ENCODE assay signal across 2 cellular contexts in the genomic region with DNA sequence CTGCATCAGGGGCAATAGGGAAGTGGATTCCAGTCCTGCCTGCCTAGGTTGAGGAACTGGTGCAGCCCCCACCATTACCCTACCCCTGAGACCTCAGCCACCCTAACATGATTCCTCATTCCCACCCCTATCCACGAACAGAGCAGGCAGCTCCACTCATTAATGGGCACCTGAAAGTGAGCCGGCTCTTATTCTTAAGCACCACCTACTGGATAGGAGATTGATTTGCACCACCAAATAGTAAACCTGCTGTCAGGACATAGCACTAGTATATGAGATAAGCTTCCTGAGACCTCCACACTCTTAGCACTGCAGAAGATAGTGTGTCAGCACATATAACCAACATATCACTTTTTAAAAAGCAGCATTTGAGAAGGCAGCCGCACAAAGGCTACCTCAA.
TF ChIP-seq lines count a peak whose summit lies in the region.

No MANE protein-coding gene starts in this region.

TF ChIP-seq in Ishikawa, 13 proteins besides CTCF, POLR2A, EP300 and RAD21 (continued from another document):
- no peak for TF ChIP-seq REST (IDR thresholded peaks at IDR 0.05; ENCODE audit: low read depth)
- TF ChIP-seq FOXM1 (IDR thresholded peaks at IDR 0.05; ENCODE audit: borderline replicate concordance, low read depth) = no peak
- TF ChIP-seq EGR1 (IDR thresholded peaks at IDR 0.05) = no peak
- no peak for TF ChIP-seq YY1 (IDR thresholded peaks at IDR 0.05; ENCODE audit: low read depth)
- no peak for TF ChIP-seq TAF1 (IDR thresholded peaks at IDR 0.05; ENCODE audit: low read depth)
- no peak for TF ChIP-seq CEBPB (IDR thresholded peaks at IDR 0.05)
- TF ChIP-seq, protein P1, sequence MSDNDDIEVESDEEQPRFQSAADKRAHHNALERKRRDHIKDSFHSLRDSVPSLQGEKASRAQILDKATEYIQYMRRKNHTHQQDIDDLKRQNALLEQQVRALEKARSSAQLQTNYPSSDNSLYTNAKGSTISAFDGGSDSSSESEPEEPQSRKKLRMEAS (IDR thresholded peaks at IDR 0.05) = no peak
TF ChIP-seq in Ishikawa: peak in this region for 0.

TF ChIP-seq in GM12878, 131 proteins besides CTCF, POLR2A, EP300 and RAD21 (continued from another document):
- no peak for TF ChIP-seq E4F1 (IDR thresholded peaks at IDR 0.05; ENCODE audit: borderline replicate concordance, partially characterized antibody)
- no peak for TF ChIP-seq ZSCAN29 (IDR thresholded peaks at IDR 0.05)
- TF ChIP-seq CBFB (IDR thresholded peaks at IDR 0.05; ENCODE audit: low read depth) = no peak
- TF ChIP-seq E2F4 (IDR thresholded peaks at IDR 0.05; ENCODE audit: low read depth, low read length) = no peak
- TF ChIP-seq ETV6 (conservative IDR thresholded peaks at IDR 0.05 in 1 of 2, IDR thresholded peaks at IDR 0.05 in 1 of 2; ENCODE audit: borderline replicate concordance in 1 of 2, low read depth in 1 of 2) = no peak
- TF ChIP-seq MXI1 (IDR thresholded peaks at IDR 0.05; ENCODE audit: low read depth, low read length) = no peak
